21 cellular contexts compared by ENCODE assay signal in genomic region chr6:1384549-1385128, GRCh38. TPM values are rescaled to one million over a fixed set of nuclear protein-coding genes. Genes with fewer than 3 reads are reported as not detected.
A peak's percentile ranks its signal among the peaks of the same experiment; 100 is the strongest.
DNase-seq lines count a peak whose midpoint lies in the region; ATAC-seq and TF ChIP-seq lines count a peak whose summit lies in the region.
"Had no signal": no experiment of that assay in that cellular context is flagged by ENCODE, and none has a peak within 500 bp of the region (broad histone marks: within the 10 kb centered on the region; RNA-seq: fewer than 3 reads in every experiment).

No MANE protein-coding gene starts in this region.

- H3K4me1 ChIP-seq in HUES6 (ENCODE audit: control insufficient read depth, insufficient read depth, low read length) = peaks cover 44% of the 10 kb centered on the region
- H3K4me1 ChIP-seq in colonic mucosa = peaks cover 3% of the 10 kb centered on the region
- H3K4me1 ChIP-seq in sigmoid colon = peaks cover 0 to 48% (median 43%) of the 10 kb centered on the region in 4 donors
- peaks cover 7 to 15% of the 10 kb centered on the region in 2 donors for H3K4me1 ChIP-seq in gastrocnemius medialis
- H3K4me1 ChIP-seq: BE2C, parathyroid adenoma had no signal

- no peak for ATAC-seq in HG03457 (IDR thresholded peaks at IDR 0.05; ENCODE audit: unreplicated experiment)
- no peak for ATAC-seq in GM19397 (IDR thresholded peaks at IDR 0.05; ENCODE audit: unreplicated experiment)
- no peak for ATAC-seq in gastrocnemius medialis
- ATAC-seq: activated naive CD4-positive, alpha-beta T cell treated with anti-CD3 and anti-CD28 coated beads, Interleukin-2, amount 50 U/mL, for 72 hours; left colon had no signal

- no peak for TF ChIP-seq EP300 in sigmoid colon (IDR thresholded peaks at IDR 0.05)

- peak overlapping the region; percentile 58 for H3K4me3 ChIP-seq in HUES6 (ENCODE audit: low read depth, low read length)
- no peak overlapping the region for H3K4me3 ChIP-seq in colonic mucosa
- peak overlapping the region in 3 of 4 donors; percentile 21 to 32 (median 30) for H3K4me3 ChIP-seq in sigmoid colon
- no peak overlapping the region for H3K4me3 ChIP-seq in gastrocnemius medialis
- H3K4me3 ChIP-seq: HAP-1, PC-9, tibial artery had no signal

- H3K27me3 ChIP-seq in HUES6 (ENCODE audit: control insufficient read depth, insufficient read depth, low read length) (peaks cover 98% of the 10 kb centered on the region), colonic mucosa (peaks cover 90% of the 10 kb centered on the region), sigmoid colon (peaks cover 29 to 92% (median 57%) of the 10 kb centered on the region in 3 donors), gastrocnemius medialis (peaks cover 88 to 96% (median 91%) of the 10 kb centered on the region in 3 donors)

- TF ChIP-seq POLR2A in sigmoid colon (IDR thresholded peaks at IDR 0.05) (no peak), gastrocnemius medialis (IDR thresholded peaks at IDR 0.05) (no peak)

- no peaks in the 10 kb centered on the region for H3K9me3 ChIP-seq in HUES6 (ENCODE audit: control insufficient read depth, insufficient read depth, low read depth, low read length)
- no peaks in the 10 kb centered on the region for H3K9me3 ChIP-seq in colonic mucosa
- no peaks in the 10 kb centered on the region for H3K9me3 ChIP-seq in sigmoid colon
- H3K9me3 ChIP-seq in gastrocnemius medialis = no peaks in the 10 kb centered on the region
- H3K9me3 ChIP-seq: BE2C, HAP-1, tibial artery had no signal

- WGBS in sigmoid colon, 2 donors = 16 to 18% methylated on average over 34 of the region's 34 CpGs

- H3K36me3 ChIP-seq in HUES6 (ENCODE audit: control insufficient read depth, insufficient read depth, low read length) (no peaks in the 10 kb centered on the region), colonic mucosa (no peaks in the 10 kb centered on the region), sigmoid colon (no peaks in the 10 kb centered on the region), gastrocnemius medialis (no peaks in the 10 kb centered on the region)
- H3K36me3 ChIP-seq: BE2C, HAP-1, tibial artery had no signal

- no peak overlapping the region for H3K9ac ChIP-seq in HUES6 (ENCODE audit: low read length)
- peak overlapping the region; percentile 16 to 19 for H3K9ac ChIP-seq in colonic mucosa (ENCODE audit: low read depth in 2 of 2, low read length in 2 of 2)
- H3K9ac ChIP-seq: parathyroid adenoma had no signal

- TF ChIP-seq CTCF in colonic mucosa (IDR thresholded peaks at IDR 0.05) (no peak), sigmoid colon (IDR thresholded peaks at IDR 0.05) (no peak), gastrocnemius medialis (IDR thresholded peaks at IDR 0.05 in 4 of 5, conservative IDR thresholded peaks at IDR 0.05 in 1 of 5) (no peak)

- no peak overlapping the region for H3K27ac ChIP-seq in HUES6 (ENCODE audit: low read depth, low read length)
- peak overlapping the region; percentile 66 for H3K27ac ChIP-seq in colonic mucosa
- H3K27ac ChIP-seq in sigmoid colon = peak overlapping the region; percentile 84 to 96 (median 89)
- no peak overlapping the region for H3K27ac ChIP-seq in gastrocnemius medialis
- H3K27ac ChIP-seq: parathyroid adenoma, PC-9, tibial artery had no signal

- DNase-seq in colonic mucosa (no peak), islet precursor cell (peak; percentile 47), sigmoid colon (no peak), gastrocnemius medialis (no peak)
- DNase-seq in stimulated activated CD4-positive, alpha-beta T cell treated with anti-CD3 and anti-CD28 coated beads, Interleukin-12 subunit alpha, Interleukin-12 subunit beta, amount 100 ng/mL, for 4 hours = no peak
- DNase-seq: activated CD4-positive, alpha-beta T cell treated with anti-CD3 and anti-CD28 coated beads for 48 hours; BE2C; GDM1; hypothalamus; left colon; NCI-H1417 treated with DMSO at 0.1 percent for 48 hours; NCI-H82; PC-9; small intestine; tibial artery had no signal

- in situ Hi-C loops in gastrocnemius medialis (cut with MboI; ENCODE audit: low sequenced_read_pairs in 4 of 4) = loop anchor here in 3 of 4 donors (10.0 to 25.0 kb wide), 4 partner anchors 590 to 797 kb away; no protein-coding TSS in a partner anchor

- intact Hi-C loops in colonic mucosa (cut with DNase I) = loop anchor here (5.0 kb wide), 1 partner anchor 587 kb away; no protein-coding TSS in a partner anchor
- intact Hi-C loops in sigmoid colon (cut with DNase I) = loop anchor here (5.0 to 10.0 kb wide), 5 partner anchors 472 to 1050 kb away; partner anchors contain the start of gene EXOC2
- intact Hi-C loops in gastrocnemius medialis (cut with DNase I; ENCODE audit: low total_unique reads) = loop anchor here (5.0 kb wide), 4 partner anchors 72 to 792 kb away; partner anchors contain the start of gene FOXQ1

RNA-seq across cellular contexts. Expression of gene FOXF2, which starts 4.7 kb away (rescaled TPM):
- total RNA-seq in colonic mucosa (1 to 10 TPM; 4.2 to 8.4 TPM), sigmoid colon (10 to 100 TPM; 18.2 to 37.8 (median 27.3) TPM), gastrocnemius medialis (1 to 10 TPM in 2 of 4 donors, under 1 TPM in 2; 0.31 to 2.2 (median 1.1) TPM)
- polyA plus RNA-seq in sigmoid colon = 1 to 10 TPM; 3.5 to 6.7 (median 4.8) TPM
- total RNA-seq: activated naive CD4-positive, alpha-beta T cell treated with anti-CD3 and anti-CD28 coated beads, Interleukin-2, amount 50 U/mL, for 72 hours; PC-9 had no signal

Comparison
In these comparisons a context has a peak if more than half of its experiments do, and no peak if none do; other contexts are left out.
1. H3K27ac ChIP-seq: peak in colonic mucosa (single experiment) and sigmoid colon (4 of 4); none in HUES6 (single experiment) and gastrocnemius medialis (0 of 4).
2. H3K4me3 ChIP-seq: peak in HUES6 (single experiment) and sigmoid colon (3 of 4); none in colonic mucosa (single experiment) and gastrocnemius medialis (0 of 4).